In the genomic region with DNA sequence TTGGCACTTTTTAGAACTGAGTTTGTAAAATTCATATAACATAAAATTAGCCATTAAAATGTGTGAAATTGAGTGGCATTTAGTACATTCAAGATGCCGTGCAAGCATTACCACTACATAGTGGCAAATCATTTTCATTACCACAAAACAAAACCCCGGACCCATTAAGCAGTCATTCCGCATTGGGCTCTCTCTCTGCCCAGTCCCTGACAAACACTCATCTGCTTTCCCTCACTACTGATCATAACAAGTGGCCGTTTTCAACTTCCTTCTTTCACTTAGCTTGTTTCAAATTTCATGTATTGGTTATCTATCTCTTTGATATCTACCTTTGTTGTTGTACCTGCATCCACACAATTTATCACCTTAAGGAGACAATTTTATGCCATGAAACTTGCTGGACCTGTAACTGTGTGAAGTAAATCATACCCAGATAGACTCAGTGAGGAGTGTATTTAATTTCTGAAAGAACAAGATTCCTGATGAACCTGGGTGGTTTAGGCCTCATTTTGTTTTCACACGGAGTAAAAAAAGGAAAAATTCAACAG, we compare ENCODE assay signal across 1 cellular context.
TF ChIP-seq lines count a peak whose summit lies in the region.

No MANE protein-coding gene starts in this region.

TF ChIP-seq in HEK293, 187 proteins besides CTCF, POLR2A, EP300 and RAD21 (continued from another document):
- TF ChIP-seq, protein P1, sequence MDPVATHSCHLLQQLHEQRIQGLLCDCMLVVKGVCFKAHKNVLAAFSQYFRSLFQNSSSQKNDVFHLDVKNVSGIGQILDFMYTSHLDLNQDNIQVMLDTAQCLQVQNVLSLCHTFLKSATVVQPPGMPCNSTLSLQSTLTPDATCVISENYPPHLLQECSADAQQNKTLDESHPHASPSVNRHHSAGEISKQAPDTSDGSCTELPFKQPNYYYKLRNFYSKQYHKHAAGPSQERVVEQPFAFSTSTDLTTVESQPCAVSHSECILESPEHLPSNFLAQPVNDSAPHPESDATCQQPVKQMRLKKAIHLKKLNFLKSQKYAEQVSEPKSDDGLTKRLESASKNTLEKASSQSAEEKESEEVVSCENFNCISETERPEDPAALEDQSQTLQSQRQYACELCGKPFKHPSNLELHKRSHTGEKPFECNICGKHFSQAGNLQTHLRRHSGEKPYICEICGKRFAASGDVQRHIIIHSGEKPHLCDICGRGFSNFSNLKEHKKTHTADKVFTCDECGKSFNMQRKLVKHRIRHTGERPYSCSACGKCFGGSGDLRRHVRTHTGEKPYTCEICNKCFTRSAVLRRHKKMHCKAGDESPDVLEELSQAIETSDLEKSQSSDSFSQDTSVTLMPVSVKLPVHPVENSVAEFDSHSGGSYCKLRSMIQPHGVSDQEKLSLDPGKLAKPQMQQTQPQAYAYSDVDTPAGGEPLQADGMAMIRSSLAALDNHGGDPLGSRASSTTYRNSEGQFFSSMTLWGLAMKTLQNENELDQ (tag by site-specific recombination; IDR thresholded peaks at IDR 0.05; ENCODE audit: low read depth), result no peak
- TF ChIP-seq, protein P2, sequence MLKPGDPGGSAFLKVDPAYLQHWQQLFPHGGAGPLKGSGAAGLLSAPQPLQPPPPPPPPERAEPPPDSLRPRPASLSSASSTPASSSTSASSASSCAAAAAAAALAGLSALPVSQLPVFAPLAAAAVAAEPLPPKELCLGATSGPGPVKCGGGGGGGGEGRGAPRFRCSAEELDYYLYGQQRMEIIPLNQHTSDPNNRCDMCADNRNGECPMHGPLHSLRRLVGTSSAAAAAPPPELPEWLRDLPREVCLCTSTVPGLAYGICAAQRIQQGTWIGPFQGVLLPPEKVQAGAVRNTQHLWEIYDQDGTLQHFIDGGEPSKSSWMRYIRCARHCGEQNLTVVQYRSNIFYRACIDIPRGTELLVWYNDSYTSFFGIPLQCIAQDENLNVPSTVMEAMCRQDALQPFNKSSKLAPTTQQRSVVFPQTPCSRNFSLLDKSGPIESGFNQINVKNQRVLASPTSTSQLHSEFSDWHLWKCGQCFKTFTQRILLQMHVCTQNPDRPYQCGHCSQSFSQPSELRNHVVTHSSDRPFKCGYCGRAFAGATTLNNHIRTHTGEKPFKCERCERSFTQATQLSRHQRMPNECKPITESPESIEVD (tag by site-specific recombination; IDR thresholded peaks at IDR 0.05), result 0 out of 2 replicates have a peak, but pooled peaks have one; percentile 28
